9 cellular contexts compared by ENCODE assay signal in the genomic region with DNA sequence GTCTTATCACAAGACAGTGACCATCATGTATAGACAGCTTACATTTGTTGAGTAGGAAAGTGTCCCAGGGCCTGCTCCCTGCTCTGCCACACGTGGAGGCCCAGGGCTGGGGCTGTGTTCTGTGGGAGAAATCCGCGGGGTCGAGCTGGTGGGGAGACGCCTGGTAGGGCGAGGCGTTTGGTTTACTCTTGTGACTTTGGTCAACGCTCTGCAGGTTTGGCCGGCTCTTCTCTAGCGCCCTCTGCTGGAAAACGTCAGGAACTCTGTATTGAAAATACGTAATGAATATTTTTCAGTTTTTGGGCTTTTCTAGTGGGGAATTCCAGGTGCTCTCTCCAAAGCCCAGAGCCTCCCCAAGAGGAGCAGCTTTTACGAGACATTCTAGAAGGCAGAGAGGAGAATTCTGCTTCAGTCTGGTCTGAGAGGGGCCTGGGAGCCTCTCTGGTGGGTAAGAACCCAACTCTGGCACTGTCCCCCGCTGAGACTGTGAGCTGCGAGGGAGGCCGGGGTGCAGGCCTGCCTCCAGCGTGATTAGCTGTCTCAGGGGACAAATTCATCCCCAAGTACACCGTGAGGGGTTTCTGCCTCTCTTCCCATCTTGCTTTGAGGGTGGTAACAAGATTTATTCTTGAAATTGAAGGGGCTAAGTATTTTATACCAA.
DNase-seq lines count a peak whose midpoint lies in the region; ATAC-seq, FAIRE-seq and TF ChIP-seq lines count a peak whose summit lies in the region.
"Had no signal": no experiment of that assay in that cellular context is flagged by ENCODE, and none has a peak within 500 bp of the region (broad histone marks: within the 10 kb centered on the region; RNA-seq: fewer than 3 reads in every experiment).

No MANE protein-coding gene starts in this region.

- H3K4me1 Mint-ChIP-seq in CD4-positive, alpha-beta memory T cell: peaks cover 0 to 5% (median 1%) of the 10 kb centered on the region in 4 donors
- H3K4me1 Mint-ChIP-seq in MCF 10A (ENCODE audit: insufficient read depth, unreplicated experiment): peaks cover 16% of the 10 kb centered on the region

- peaks cover 5% of the 10 kb centered on the region for H3K4me1 ChIP-seq in CD4-positive, alpha-beta memory T cell (ENCODE audit: insufficient read depth, low read length)
- H3K4me1 ChIP-seq in keratinocyte (ENCODE audit: control insufficient read depth, extremely low read depth, insufficient read depth, low read length): no peaks in the 10 kb centered on the region

- no peaks in the 10 kb centered on the region for H3K36me3 Mint-ChIP-seq in CD4-positive, alpha-beta memory T cell
- no peaks in the 10 kb centered on the region for H3K36me3 Mint-ChIP-seq in MCF 10A (ENCODE audit: insufficient read depth, unreplicated experiment)

- H3K4me3 ChIP-seq in CD4-positive, alpha-beta memory T cell (ENCODE audit: low read length in 2 of 2): no peak overlapping the region
- no peak overlapping the region for H3K4me3 ChIP-seq in keratinocyte (ENCODE audit: control insufficient read depth in 2 of 3, extremely low read depth in 1 of 3, insufficient read depth in 2 of 3, low read depth in 1 of 3, low read length in 3 of 3)

- CTCF ChIA-PET in CD4-positive, alpha-beta memory T cell (lab: Charles Lee; ENCODE audit: partially characterized antibody): interaction anchor here (0.7 to 2.2 kb wide), 12 partner anchors 9 to 741 kb away, joined by 3 to 10 read pairs (median 4); no protein-coding TSS in a partner anchor
- CTCF ChIA-PET in MCF 10A (lab: Yijun Ruan, JAX): interaction anchor here (0.6 to 12.2 kb wide), 77 partner anchors 11 to 1395 kb away, joined by 3 to 373 read pairs (median 5); a partner anchor contains a TSS

- H3K27me3 ChIP-seq in CD4-positive, alpha-beta memory T cell (ENCODE audit: insufficient read depth, low read length): peaks cover 4% of the 10 kb centered on the region
- H3K27me3 ChIP-seq in keratinocyte (ENCODE audit: control insufficient read depth, extremely low read depth, insufficient read depth, low read length): no peaks in the 10 kb centered on the region

- peaks cover 19 to 21% of the 10 kb centered on the region in 2 donors for H3K27me3 Mint-ChIP-seq in CD4-positive, alpha-beta memory T cell
- H3K27me3 Mint-ChIP-seq in MCF 10A (ENCODE audit: insufficient read depth, unreplicated experiment): peaks cover 15% of the 10 kb centered on the region

- peak; percentile 83 for ATAC-seq in GM21619 (IDR thresholded peaks at IDR 0.05; ENCODE audit: unreplicated experiment)

- H2AFZ ChIP-seq in keratinocyte (ENCODE audit: control insufficient read depth, low read length): no peak overlapping the region

- no peak overlapping the region for H3K27ac Mint-ChIP-seq in CD4-positive, alpha-beta memory T cell
- no peak overlapping the region for H3K27ac Mint-ChIP-seq in MCF 10A (ENCODE audit: low read depth, unreplicated experiment)
- H3K27ac Mint-ChIP-seq: stimulated activated naive CD8-positive, alpha-beta T cell treated with anti-CD3 and anti-CD28 coated beads, Interleukin-15, Interleukin-2, amounts not matched to agents 100 ng/mL and 50 ng/mL, for 24 hours had no signal

- no peaks in the 10 kb centered on the region for H3K79me2 ChIP-seq in keratinocyte (ENCODE audit: control insufficient read depth, insufficient read depth, low read length)

- H3K36me3 ChIP-seq in CD4-positive, alpha-beta memory T cell (ENCODE audit: insufficient read depth, low read length): no peaks in the 10 kb centered on the region
- no peaks in the 10 kb centered on the region for H3K36me3 ChIP-seq in keratinocyte (ENCODE audit: control insufficient read depth in 2 of 2, extremely low read depth in 1 of 2, insufficient read depth in 2 of 2, low read length in 2 of 2)

- H3K9me1 ChIP-seq in keratinocyte (ENCODE audit: control insufficient read depth, extremely low read depth, insufficient read depth, low read length): no peaks in the 10 kb centered on the region

- no peak overlapping the region for H3K4me3 Mint-ChIP-seq in CD4-positive, alpha-beta memory T cell
- H3K4me3 Mint-ChIP-seq in MCF 10A (ENCODE audit: unreplicated experiment): no peak overlapping the region
- H3K4me3 Mint-ChIP-seq: stimulated activated naive CD8-positive, alpha-beta T cell treated with anti-CD3 and anti-CD28 coated beads, Interleukin-15, Interleukin-2, amounts not matched to agents 100 ng/mL and 50 ng/mL, for 24 hours had no signal

- H4K20me1 ChIP-seq in keratinocyte (ENCODE audit: control insufficient read depth, extremely low read depth, insufficient read depth, low read length): no peaks in the 10 kb centered on the region

- BruUV-seq in MCF 10A (replicated peaks; lab: Mats Ljungman, UMichigan): no TSS peak

- dilution Hi-C loops in keratinocyte (cut with MboI; ENCODE audit: extremely low pct_ligation_motif_present, low sequenced_read_pairs): no loop called here

- no peak overlapping the region for H3K9ac ChIP-seq in keratinocyte (ENCODE audit: control insufficient read depth, extremely low read depth, insufficient read depth, low read length)

- no peak overlapping the region for H3K4me2 ChIP-seq in keratinocyte (ENCODE audit: control insufficient read depth, extremely low read depth, insufficient read depth, low read depth, low read length)

- DNase-seq in CD4-positive, alpha-beta memory T cell: peak in 4 of 5 donors; percentile 25 to 40 (median 34)
- DNase-seq in NCI-H1092 treated with DMSO at 0.1 percent for 48 hours (lab: John Stamatoyannopoulos, UW) (peak; percentile 64), T-helper 9 cell (peak; percentile 30), MCF 10A (ENCODE audit: unreplicated experiment) (peak; percentile 66), keratinocyte (ENCODE audit: low read depth, low spot score) (no peak), NCI-H1694 (lab: John Stamatoyannopoulos, UW) (no peak)
- peak; percentile 45 to 59 for DNase-seq in stimulated activated CD4-positive, alpha-beta T cell treated with anti-CD3 and anti-CD28 coated beads, Interleukin-2, amount 100 ng/mL, for 24 hours

- TF ChIP-seq CTCF in MCF 10A (IDR thresholded peaks at IDR 0.05; ENCODE audit: unreplicated experiment) (peak; percentile 79), keratinocyte (optimal IDR thresholded peaks at IDR 0.05 in 1 of 3, IDR thresholded peaks at IDR 0.05 in 1 of 3, conservative IDR thresholded peaks at IDR 0.05 in 1 of 3; ENCODE audit: extremely low read depth in 1 of 3, insufficient read depth in 2 of 3, low read length in 3 of 3) (peak; percentile 60 to 76 (median 64))

- H3K27ac ChIP-seq in CD4-positive, alpha-beta memory T cell (ENCODE audit: low read depth, low read length): no peak overlapping the region
- H3K27ac ChIP-seq in keratinocyte (ENCODE audit: control insufficient read depth, insufficient read depth, low read length): no peak overlapping the region

- intact Hi-C loops in CD4-positive, alpha-beta memory T cell (cut with micrococcal nuclease): loop anchor here (1.0 kb wide), 1 partner anchor 160 kb away; no protein-coding TSS in a partner anchor
- intact Hi-C loops in MCF 10A (cut with micrococcal nuclease): loop anchor here (1.0 to 10.0 kb wide), 5 partner anchors 45 to 740 kb away; no protein-coding TSS in a partner anchor

- FAIRE-seq in keratinocyte (lab: Jason Lieb, UNC): no peak

- POLR2A ChIA-PET in CD4-positive, alpha-beta memory T cell (lab: Charles Lee; ENCODE audit: partially characterized antibody): no interaction called here
- POLR2A ChIA-PET in MCF 10A (lab: Yijun Ruan, JAX): interaction anchor here (0.7 to 3.2 kb wide), 10 partner anchors 10 to 222 kb away, joined by 3 to 15 read pairs (median 4); a partner anchor contains a TSS

- H3K9me3 Mint-ChIP-seq in CD4-positive, alpha-beta memory T cell: peaks cover 0 to 7% (median under 1%) of the 10 kb centered on the region in 8 donors
- H3K9me3 Mint-ChIP-seq in MCF 10A (ENCODE audit: unreplicated experiment): no peaks in the 10 kb centered on the region
- H3K9me3 Mint-ChIP-seq: stimulated activated naive CD8-positive, alpha-beta T cell treated with anti-CD3 and anti-CD28 coated beads, Interleukin-15, Interleukin-2, amounts not matched to agents 100 ng/mL and 50 ng/mL, for 24 hours had no signal

- H3K9me3 ChIP-seq in CD4-positive, alpha-beta memory T cell (ENCODE audit: control insufficient read depth in 1 of 2, low read length in 2 of 2): no peaks in the 10 kb centered on the region
- H3K9me3 ChIP-seq in keratinocyte (ENCODE audit: control insufficient read depth, low read depth, low read length): no peaks in the 10 kb centered on the region

Comparison
In these comparisons a context has a peak if more than half of its experiments do, and no peak if none do; other contexts are left out.
1. DNase-seq: peak in CD4-positive, alpha-beta memory T cell (4 of 5), NCI-H1092 treated with DMSO at 0.1 percent for 48 hours (single experiment), T-helper 9 cell (single experiment), MCF 10A (single experiment) and stimulated activated CD4-positive, alpha-beta T cell treated with anti-CD3 and anti-CD28 coated beads, Interleukin-2, amount 100 ng/mL, for 24 hours (2 of 2); none in keratinocyte (single experiment) and NCI-H1694 (single experiment).